8 cellular contexts compared by ENCODE assay signal in genomic region chr10:68231916-68232315, GRCh38. TPM values are rescaled to one million over a fixed set of nuclear protein-coding genes. Genes with fewer than 3 reads are reported as not detected.
DNase-seq lines count a peak whose midpoint lies in the region; ATAC-seq, FAIRE-seq and TF ChIP-seq lines count a peak whose summit lies in the region.

Gene ATOH7 (minus strand): TSS chr10:68232113. CDS start chr10:68231677, 436 bp downstream.

- H3K9me3 ChIP-seq in astrocyte (ENCODE audit: insufficient read depth, low read depth, low read length): no peaks in the 10 kb centered on the region
- no peaks in the 10 kb centered on the region for H3K9me3 ChIP-seq in HepG2 (ENCODE audit: low read length)
- no peaks in the 10 kb centered on the region for H3K9me3 ChIP-seq in testis

- H3K27me3 Mint-ChIP-seq in activated CD4-positive, alpha-beta T cell treated with anti-CD3 and anti-CD28 coated beads, Interleukin-2, amount 10 ng/mL, durations not matched to agents 7 days and 5 days: peaks cover 46% of the 10 kb centered on the region
- peaks cover 18% of the 10 kb centered on the region for H3K27me3 Mint-ChIP-seq in astrocyte (ENCODE audit: low read depth, unreplicated experiment)

- CTCF ChIA-PET in activated CD4-positive, alpha-beta T cell treated with anti-CD3 and anti-CD28 coated beads, Interleukin-2, amount 10 ng/mL, durations not matched to agents 7 days and 5 days (lab: Charles Lee): interaction anchor here (1.0 kb wide), 1 partner anchor 548 kb away, joined by 3 read pairs; no protein-coding TSS in a partner anchor
- CTCF ChIA-PET in HepG2 (lab: Yijun Ruan, JAX; ENCODE audit: low intra/inter-chr PET ratio, low total read pairs): no interaction called here

- BruUV-seq in HepG2 (replicated peaks; lab: Mats Ljungman, UMichigan): no TSS peak

- peaks cover 12% of the 10 kb centered on the region for H3K4me1 Mint-ChIP-seq in activated CD4-positive, alpha-beta T cell treated with anti-CD3 and anti-CD28 coated beads, Interleukin-2, amount 10 ng/mL, durations not matched to agents 7 days and 5 days
- H3K4me1 Mint-ChIP-seq in astrocyte (ENCODE audit: low read depth, unreplicated experiment): peaks cover 2% of the 10 kb centered on the region

- H3K79me2 ChIP-seq in astrocyte (ENCODE audit: insufficient read depth, low read length) (no peaks in the 10 kb centered on the region), HepG2 (ENCODE audit: insufficient read depth, low read length) (no peaks in the 10 kb centered on the region)

- H3K27ac Mint-ChIP-seq in activated CD4-positive, alpha-beta T cell treated with anti-CD3 and anti-CD28 coated beads, Interleukin-2, amount 10 ng/mL, durations not matched to agents 7 days and 5 days: no peak within 1 kb of the TSS
- H3K27ac Mint-ChIP-seq in astrocyte (ENCODE audit: unreplicated experiment): no peak within 1 kb of the TSS

- POLR2A ChIA-PET in activated CD4-positive, alpha-beta T cell treated with anti-CD3 and anti-CD28 coated beads, Interleukin-2, amount 10 ng/mL, durations not matched to agents 7 days and 5 days (lab: Charles Lee): no interaction called here
- POLR2A ChIA-PET in HepG2 (lab: Yijun Ruan, JAX): interaction anchor here (1.5 kb wide), 1 partner anchor 100 kb away, joined by 6 read pairs; the partner anchor contains the start of gene HNRNPH3

- no peaks in the 10 kb centered on the region for H3K36me3 Mint-ChIP-seq in activated CD4-positive, alpha-beta T cell treated with anti-CD3 and anti-CD28 coated beads, Interleukin-2, amount 10 ng/mL, durations not matched to agents 7 days and 5 days (ENCODE audit: low read depth)
- no peaks in the 10 kb centered on the region for H3K36me3 Mint-ChIP-seq in astrocyte (ENCODE audit: low read depth, unreplicated experiment)

- DNase-seq in activated CD4-positive, alpha-beta T cell treated with anti-CD3 and anti-CD28 coated beads, Interleukin-2, amount 10 ng/mL, durations not matched to agents 7 days and 5 days: no peak
- DNase-seq in activated CD4-positive, alpha-beta T cell treated with anti-CD3 and anti-CD28 coated beads, Interleukin-2, amount 50 U/mL, for 1 hour: no peak
- no peak for DNase-seq in astrocyte (ENCODE audit: low read depth)
- no peak for DNase-seq in HepG2 (ENCODE audit: low spot score)
- no peak for DNase-seq in testis
- DNase-seq in NCI-H526 (lab: John Stamatoyannopoulos, UW): no peak
- no peak for DNase-seq in NCI-H1694 treated with DMSO at 0.1 percent for 48 hours (lab: John Stamatoyannopoulos, UW)
- DNase-seq in mucosa of gallbladder (ENCODE audit: low spot score): no peak

- H3K4me1 ChIP-seq in astrocyte (ENCODE audit: insufficient read depth, low read length) (no peaks in the 10 kb centered on the region), HepG2 (ENCODE audit: insufficient read depth, low read length) (peaks cover 17% of the 10 kb centered on the region), testis (no peaks in the 10 kb centered on the region)

- peak within 1 kb of the TSS; percentile 69 for H3K4me3 Mint-ChIP-seq in activated CD4-positive, alpha-beta T cell treated with anti-CD3 and anti-CD28 coated beads, Interleukin-2, amount 10 ng/mL, durations not matched to agents 7 days and 5 days
- peak within 1 kb of the TSS; percentile 87 for H3K4me3 Mint-ChIP-seq in astrocyte (ENCODE audit: unreplicated experiment)

- intact Hi-C loops in HepG2 (cut with micrococcal nuclease; ENCODE audit: unreplicated experiment): no loop called here
- intact Hi-C loops in testis (cut with DNase I; ENCODE audit: low total_unique reads): no loop called here

- TF ChIP-seq CTCF in astrocyte (IDR thresholded peaks at IDR 0.05; ENCODE audit: insufficient read depth, low read depth, low read length) (no peak), HepG2 (CRISPR knock-in tag; IDR thresholded peaks at IDR 0.05) (no peak), testis (IDR thresholded peaks at IDR 0.05) (no peak)

- no peak for TF ChIP-seq EP300 in HepG2 (IDR thresholded peaks at IDR 0.05; ENCODE audit: low read depth in 2 of 2, low read length in 2 of 2)
- no peak for TF ChIP-seq EP300 in HepG2 (CRISPR knock-in tag; IDR thresholded peaks at IDR 0.05; ENCODE audit: borderline replicate concordance)

- H4K20me1 ChIP-seq in astrocyte (ENCODE audit: insufficient read depth, low read length): no peaks in the 10 kb centered on the region
- H4K20me1 ChIP-seq in HepG2 (ENCODE audit: insufficient read depth, low read length): no peaks in the 10 kb centered on the region

- H3K27ac ChIP-seq in astrocyte (ENCODE audit: low read depth, low read length): no peak within 1 kb of the TSS
- H3K27ac ChIP-seq in HepG2 (ENCODE audit: extremely low read length, insufficient read depth, low read length): no peak within 1 kb of the TSS
- peak within 1 kb of the TSS; percentile 79 to 88 for H3K27ac ChIP-seq in testis

- FAIRE-seq in astrocyte (lab: Jason Lieb, UNC): no peak
- no peak for FAIRE-seq in HepG2 (lab: Jason Lieb, UNC)

- H3K4me2 ChIP-seq in astrocyte (ENCODE audit: low read length) (peak within 1 kb of the TSS; percentile 95), HepG2 (ENCODE audit: low read depth, low read length) (peak within 1 kb of the TSS; percentile 96)

- in situ Hi-C loops in HepG2 (cut with HindIII; ENCODE audit: extremely low pct_ligation_motif_present, low pct_unique_long_range_greater_than_20kb): no loop called here

- peak within 1 kb of the TSS; percentile 69 for H3K4me3 ChIP-seq in astrocyte (ENCODE audit: insufficient read depth, low read depth, low read length)
- H3K4me3 ChIP-seq in HepG2 (replicated peaks in 1 of 3; ENCODE audit: insufficient read depth in 1 of 3, low read depth in 2 of 3, low read length in 3 of 3): peak within 1 kb of the TSS; percentile 38 to 68 (median 46); a peak in 5 of 6 replicates
- peak within 1 kb of the TSS; percentile 63 to 73 for H3K4me3 ChIP-seq in testis

- WGBS in HepG2 (ENCODE audit: low lambda C conversion rate): 71% methylated on average over 11 of the region's 11 CpGs
- 22 to 28% methylated on average over 11 of the region's 11 CpGs for WGBS in testis, 2 donors

- no peak for ATAC-seq in HepG2

- H3K9me3 Mint-ChIP-seq in activated CD4-positive, alpha-beta T cell treated with anti-CD3 and anti-CD28 coated beads, Interleukin-2, amount 10 ng/mL, durations not matched to agents 7 days and 5 days: no peaks in the 10 kb centered on the region
- no peaks in the 10 kb centered on the region for H3K9me3 Mint-ChIP-seq in astrocyte (ENCODE audit: unreplicated experiment)

- H2AFZ ChIP-seq in astrocyte (ENCODE audit: low read depth, low read length) (peak within 1 kb of the TSS; percentile 98), HepG2 (ENCODE audit: low read length) (peak within 1 kb of the TSS; percentile 21)

- no peak for TF ChIP-seq RAD21 in HepG2 (CRISPR knock-in tag; IDR thresholded peaks at IDR 0.05)

- no peaks in the 10 kb centered on the region for H3K36me3 ChIP-seq in astrocyte (ENCODE audit: insufficient read depth, low read length)
- H3K36me3 ChIP-seq in HepG2 (replicated peaks in 1 of 2; ENCODE audit: control insufficient read depth in 1 of 2, insufficient read depth in 2 of 2, low read length in 2 of 2): no peaks in the 10 kb centered on the region
- no peaks in the 10 kb centered on the region for H3K36me3 ChIP-seq in testis (ENCODE audit: low read depth, missing control alignments)

- TF ChIP-seq POLR2A in HepG2 (IDR thresholded peaks at IDR 0.05; ENCODE audit: insufficient read depth in 1 of 2, low read depth in 2 of 2, low read length in 2 of 2) (no peak), testis (IDR thresholded peaks at IDR 0.05) (no peak)

- H3K27me3 ChIP-seq in astrocyte (ENCODE audit: insufficient read depth, low read length) (peaks cover 9% of the 10 kb centered on the region), HepG2 (ENCODE audit: control insufficient read depth in 1 of 2, insufficient read depth in 2 of 2, low read length in 2 of 2) (peaks cover 0 to 29% of the 10 kb centered on the region in 2 experiments; a peak in 3 of 5 replicates), testis (no peaks in the 10 kb centered on the region)

- H3K9ac ChIP-seq in astrocyte (ENCODE audit: low read length): peak within 1 kb of the TSS; percentile 77
- peak within 1 kb of the TSS; percentile 48; the same call in 1 of the 2 replicates for H3K9ac ChIP-seq in HepG2 (ENCODE audit: insufficient read depth, low read depth, low read length)

TF ChIP-seq in HepG2, 621 proteins besides CTCF, POLR2A, EP300 and RAD21 (continues in another document):
- TF ChIP-seq ZNF552 (CRISPR knock-in tag; IDR thresholded peaks at IDR 0.05; ENCODE audit: borderline replicate concordance): 0 out of 2 replicates have a peak, but pooled peaks have one; percentile 3
- TF ChIP-seq HNRNPH1 (optimal IDR thresholded peaks at IDR 0.05; ENCODE audit: low read depth, low read length): no peak

RNA-seq across cellular contexts. Expression of gene ATOH7, which starts in this region (rescaled TPM):
- not detected for total RNA-seq in activated CD4-positive, alpha-beta T cell treated with anti-CD3 and anti-CD28 coated beads, Interleukin-2, amount 10 ng/mL, durations not matched to agents 7 days and 5 days
- 0.19 TPM in 1 of 2 replicates, not detected in the other for total RNA-seq in astrocyte
- 0.07 TPM in 1 of 2 replicates, not detected in the other for total RNA-seq in HepG2 (2016; rRNA removed; fragmentation: Illumina TruSeq; extraction: Trizol)
- total RNA-seq in HepG2 (2016; cell fraction: cytosol; rRNA removed; fragmentation: Illumina TruSeq; extraction: Trizol; ENCODE audit: low read depth): not detected in 2 replicates
- not detected in 2 replicates for total RNA-seq in HepG2 (2016; cell fraction: insoluble cytoplasmic fraction; rRNA removed; fragmentation: Illumina TruSeq; extraction: Trizol)
- total RNA-seq in HepG2 (2016; cell fraction: membrane; rRNA removed; fragmentation: Illumina TruSeq; extraction: Trizol): not detected in 2 replicates
- 0.25 TPM in 1 of 2 replicates, not detected in the other for total RNA-seq in HepG2 (2016; cell fraction: nucleus; rRNA removed; fragmentation: Illumina TruSeq; extraction: Trizol)
- 0.11 TPM in 1 of 2 replicates, not detected in the other for polyA plus RNA-seq in HepG2 (2011; rRNA removed)
- polyA plus RNA-seq in HepG2 (2011; cell fraction: cytosol; rRNA removed): 0.06 and 0.07 TPM in 2 replicates
- 0.10 TPM in 1 of 2 replicates, not detected in the other for polyA plus RNA-seq in HepG2 (2011; cell fraction: nucleus; rRNA removed)
- not detected in 2 replicates for polyA plus RNA-seq in HepG2 (2012)
- polyA plus RNA-seq in HepG2 (2016; cell fraction: cytosol; fragmentation: Illumina TruSeq; extraction: Trizol; ENCODE audit: low read depth): 0.07 TPM in 1 of 2 replicates, not detected in the other
- polyA plus RNA-seq in HepG2 (2016; cell fraction: insoluble cytoplasmic fraction; fragmentation: Illumina TruSeq; extraction: Trizol; ENCODE audit: low read depth): not detected in 2 replicates
- polyA plus RNA-seq in HepG2 (2016; cell fraction: membrane; fragmentation: Illumina TruSeq; extraction: Trizol; ENCODE audit: low read depth): not detected in 2 replicates
- polyA plus RNA-seq in HepG2 (2016; cell fraction: nucleus; fragmentation: Illumina TruSeq; extraction: Trizol; ENCODE audit: insufficient read depth, low read depth): not detected in 2 replicates
- 0.09 TPM in 1 of 2 replicates, not detected in the other for polyA minus RNA-seq in HepG2 (2011; rRNA and poly(A)+ RNA removed; ENCODE audit: low replicate concordance)
- not detected in 2 replicates for polyA minus RNA-seq in HepG2 (2011; cell fraction: cytosol; rRNA and poly(A)+ RNA removed)
- not detected in 2 replicates for polyA minus RNA-seq in HepG2 (2011; cell fraction: nucleus; rRNA and poly(A)+ RNA removed)
- total RNA-seq in testis: 1 to 10 TPM in 1 of 2 donors, under 1 TPM in 1; 0.63 to 1.2 TPM
- polyA plus RNA-seq in testis (ENCODE audit: insufficient read depth, low read depth, low replicate concordance): 0.21 TPM
- total RNA-seq in mucosa of gallbladder: not detected

Comparison
In these comparisons a context has a peak if more than half of its experiments do, and no peak if none do; other contexts are left out.
1. H3K27ac ChIP-seq: peak in testis (2 of 2); none in astrocyte (single experiment) and HepG2 (single experiment).
2. Peak in every context shown above with its lines, with median percentiles within 50 percentile points of each other: H3K4me3 ChIP-seq.